Comparison of ENCODE assay signal across 1 cellular context in genomic region chr1:116168277-116169032, GRCh38.
A peak's percentile ranks its signal among the peaks of the same experiment; 100 is the strongest.
TF ChIP-seq lines count a peak whose summit lies in the region.

No MANE protein-coding gene starts in this region.

TF ChIP-seq in GM12878, 131 proteins besides CTCF, POLR2A, EP300 and RAD21 (continued from another document and continues in another):
- TF ChIP-seq ZBTB40 (IDR thresholded peaks at IDR 0.05; ENCODE audit: borderline replicate concordance): no peak
- no peak for TF ChIP-seq ZBTB11 (CRISPR knock-in tag; IDR thresholded peaks at IDR 0.05)
- TF ChIP-seq MYC (IDR thresholded peaks at IDR 0.05; ENCODE audit: insufficient read depth, insufficient read length, insufficient replicate concordance, low read length, severe bottlenecking): no peak
- TF ChIP-seq BCL11A (IDR thresholded peaks at IDR 0.05; ENCODE audit: low read depth, low read length): no peak
- peak; percentile 24; the same call in 1 of the 2 replicates for TF ChIP-seq SMC3 (IDR thresholded peaks at IDR 0.05; ENCODE audit: borderline replicate concordance, low read length)
- TF ChIP-seq TCF3 (IDR thresholded peaks at IDR 0.05; ENCODE audit: borderline replicate concordance, insufficient read depth, low read depth, low read length): no peak
- TF ChIP-seq NKRF (conservative IDR thresholded peaks at IDR 0.05): no peak
- no peak for TF ChIP-seq SMAD5 (IDR thresholded peaks at IDR 0.05; ENCODE audit: low read depth)
- no peak for TF ChIP-seq HSF1 (IDR thresholded peaks at IDR 0.05; ENCODE audit: low read depth, low read length)
- no peak for TF ChIP-seq USF1 (IDR thresholded peaks at IDR 0.05; ENCODE audit: borderline replicate concordance, extremely low read length, insufficient read depth, low read depth, low read length)
- no peak for TF ChIP-seq POLR2AphosphoS5 (IDR thresholded peaks at IDR 0.05; ENCODE audit: low read length)
- TF ChIP-seq ZNF207 (IDR thresholded peaks at IDR 0.05; ENCODE audit: borderline replicate concordance): no peak
- TF ChIP-seq IKZF1 (conservative IDR thresholded peaks at IDR 0.05): peak; percentile 64
- TF ChIP-seq GATAD2B (conservative IDR thresholded peaks at IDR 0.05; ENCODE audit: low read depth): peak; percentile 69
- no peak for TF ChIP-seq SMAD1 (IDR thresholded peaks at IDR 0.05; ENCODE audit: low read depth, partially characterized antibody)
- TF ChIP-seq NFIC (IDR thresholded peaks at IDR 0.05; ENCODE audit: low read depth, low read length): no peak
- TF ChIP-seq CHD2 (IDR thresholded peaks at IDR 0.05; ENCODE audit: borderline replicate concordance, low read depth, low read length): peak; percentile 74
- 0 out of 2 replicates have a peak, but pooled peaks have one; percentile 28 for TF ChIP-seq NRF1 (conservative IDR thresholded peaks at IDR 0.05; ENCODE audit: low read depth, low read length)
- no peak for TF ChIP-seq ZNF622 (IDR thresholded peaks at IDR 0.05)
- TF ChIP-seq USF2 (IDR thresholded peaks at IDR 0.05; ENCODE audit: borderline replicate concordance, low read depth, low read length): no peak
- TF ChIP-seq RB1 (IDR thresholded peaks at IDR 0.05; ENCODE audit: borderline replicate concordance): peak; percentile 30; the same call in 1 of the 2 replicates
- TF ChIP-seq ZNF24 (IDR thresholded peaks at IDR 0.05): 0 out of 2 replicates have a peak, but pooled peaks have one; percentile 29
- 0 out of 2 replicates have a peak, but pooled peaks have one; percentile 29 for TF ChIP-seq YY1 (IDR thresholded peaks at IDR 0.05; ENCODE audit: low read depth, low read length)
- no peak for TF ChIP-seq JUNB (IDR thresholded peaks at IDR 0.05)
- TF ChIP-seq RELA (IDR thresholded peaks at IDR 0.05; ENCODE audit: borderline replicate concordance, partially characterized antibody): no peak
- no peak for TF ChIP-seq YBX1 (IDR thresholded peaks at IDR 0.05)
- TF ChIP-seq LARP7 (IDR thresholded peaks at IDR 0.05): no peak
- no peak for TF ChIP-seq TCF7 (IDR thresholded peaks at IDR 0.05; ENCODE audit: borderline replicate concordance)
- TF ChIP-seq POLR2AphosphoS2 (IDR thresholded peaks at IDR 0.05; ENCODE audit: low read depth, low read length): no peak
- TF ChIP-seq KLF5 (IDR thresholded peaks at IDR 0.05; ENCODE audit: partially characterized antibody): no peak
- no peak for TF ChIP-seq SUZ12 (IDR thresholded peaks at IDR 0.05; ENCODE audit: unreplicated experiment)
- no peak for TF ChIP-seq RBBP5 (conservative IDR thresholded peaks at IDR 0.05)
- TF ChIP-seq GABPA (IDR thresholded peaks at IDR 0.05; ENCODE audit: low read depth): no peak
- no peak for TF ChIP-seq NR2C2 (IDR thresholded peaks at IDR 0.05; ENCODE audit: borderline replicate concordance, control insufficient read depth, insufficient read length, low read depth)
- no peak for TF ChIP-seq PKNOX1 (IDR thresholded peaks at IDR 0.05)
- peak; percentile 59; the same call in 1 of the 2 replicates for TF ChIP-seq DPF2 (IDR thresholded peaks at IDR 0.05)
- no peak for TF ChIP-seq MYB (IDR thresholded peaks at IDR 0.05; ENCODE audit: borderline replicate concordance, low read depth, low read length)
- no peak for TF ChIP-seq ELK1 (IDR thresholded peaks at IDR 0.05; ENCODE audit: low read depth, low read length)
- TF ChIP-seq BRCA1 (IDR thresholded peaks at IDR 0.05; ENCODE audit: low read depth, low read length): no peak
- no peak for TF ChIP-seq ZNF592 (IDR thresholded peaks at IDR 0.05)
- TF ChIP-seq MTA3 (IDR thresholded peaks at IDR 0.05; ENCODE audit: borderline replicate concordance, low read length): no peak
- TF ChIP-seq ATF7 (IDR thresholded peaks at IDR 0.05; ENCODE audit: low read depth): no peak
